In genomic region chr17:40524243-40524965, GRCh38 we compare ENCODE assay signal across 28 cellular contexts. TPM values are rescaled to one million over a fixed set of nuclear protein-coding genes. Genes with fewer than 3 reads are reported as not detected.
DNase-seq lines count a peak whose midpoint lies in the region; ATAC-seq, FAIRE-seq and TF ChIP-seq lines count a peak whose summit lies in the region.
"Had no signal": no experiment of that assay in that cellular context is flagged by ENCODE, and none has a peak within 500 bp of the region (broad histone marks: within the 10 kb centered on the region; RNA-seq: fewer than 3 reads in every experiment).

No MANE protein-coding gene starts in this region.

- no peak overlapping the region for H2AFZ ChIP-seq in HepG2 (ENCODE audit: low read length)

- whole genome bisulfite sequencing in HepG2 (ENCODE audit: low lambda C conversion rate) = 16% methylated on average over 3 of the region's 3 CpGs
- WGBS in right lobe of liver (ENCODE audit: insufficient coverage, low coverage, low lambda C conversion rate, missing lambda C conversion rate) = 76% methylated on average over 3 of the region's 3 CpGs
- 66 to 72% methylated on average over 3 of the region's 3 CpGs for WGBS in upper lobe of left lung, 2 donors

- H3K9ac ChIP-seq in HepG2 (ENCODE audit: insufficient read depth, low read depth, low read length) (no peak overlapping the region), adipocyte (ENCODE audit: low read length) (no peak overlapping the region)
- H3K9ac ChIP-seq: SK-N-SH had no signal

- no peak overlapping the region for H3K4me3 Mint-ChIP-seq in HFFc6
- H3K4me3 Mint-ChIP-seq: activated naive CD4-positive, alpha-beta T cell treated with anti-CD3 and anti-CD28 coated beads, Interleukin-2, amount 10 ng/mL, durations not matched to agents 7 days and 5 days; activated T-cell treated with anti-CD3 and anti-CD28 coated beads, Interleukin-2, amount 50 U/mL, for 4 hours had no signal

- TF ChIP-seq POLR2A in HepG2 (IDR thresholded peaks at IDR 0.05; ENCODE audit: insufficient read depth in 1 of 2, low read depth in 2 of 2, low read length in 2 of 2) (no peak), right lobe of liver (IDR thresholded peaks at IDR 0.05) (no peak), upper lobe of left lung (IDR thresholded peaks at IDR 0.05) (no peak)

- intact Hi-C loops in HepG2 (cut with micrococcal nuclease; ENCODE audit: unreplicated experiment) = no loop called here
- intact Hi-C loops in right lobe of liver (cut with DNase I) = no loop called here

- peak; percentile 53 for FAIRE-seq in HepG2 (lab: Jason Lieb, UNC)
- FAIRE-seq: G401.6 had no signal

- ATAC-seq in HepG2 = peak; percentile 32; the same call in 1 of the 3 replicates
- ATAC-seq in right lobe of liver = no peak
- no peak for ATAC-seq in foreskin keratinocyte
- ATAC-seq in upper lobe of left lung (ENCODE audit: low FRiP score in 2 of 2) = no peak
- no peak for ATAC-seq in GM19452 (IDR thresholded peaks at IDR 0.05; ENCODE audit: unreplicated experiment)
- no peak for ATAC-seq in HG02588 (IDR thresholded peaks at IDR 0.05; ENCODE audit: unreplicated experiment)
- ATAC-seq: activated T-cell treated with anti-CD3 and anti-CD28 coated beads, Interleukin-2, amount 50 U/mL, for 4 hours; left lobe of liver had no signal

- H3K27ac ChIP-seq in HepG2 (ENCODE audit: extremely low read length, insufficient read depth, low read length) (no peak overlapping the region), right lobe of liver (no peak overlapping the region), foreskin keratinocyte (peak overlapping the region; percentile 8), upper lobe of left lung (no peak overlapping the region)
- H3K27ac ChIP-seq: colonic mucosa, esophagus muscularis mucosa, neutrophil, stomach, transverse colon had no signal

- H3K27me3 ChIP-seq in HepG2 (ENCODE audit: control insufficient read depth in 1 of 2, insufficient read depth in 2 of 2, low read length in 2 of 2) (no peaks in the 10 kb centered on the region), right lobe of liver (no peaks in the 10 kb centered on the region), adipocyte (replicated peaks; ENCODE audit: control insufficient read depth, insufficient read depth, low read length) (no peaks in the 10 kb centered on the region), foreskin keratinocyte (no peaks in the 10 kb centered on the region), upper lobe of left lung (no peaks in the 10 kb centered on the region)
- H3K27me3 ChIP-seq: colonic mucosa, esophagus muscularis mucosa, transverse colon had no signal

- H3K4me2 ChIP-seq in HepG2 (ENCODE audit: low read depth, low read length) = peak overlapping the region; percentile 28
- H3K4me2 ChIP-seq: SK-N-SH had no signal

- no peaks in the 10 kb centered on the region for H3K36me3 ChIP-seq in HepG2 (replicated peaks in 1 of 2; ENCODE audit: control insufficient read depth in 1 of 2, insufficient read depth in 2 of 2, low read length in 2 of 2)
- H3K36me3 ChIP-seq in right lobe of liver = no peaks in the 10 kb centered on the region
- H3K36me3 ChIP-seq in adipocyte (ENCODE audit: control insufficient read depth, insufficient read depth, low read length, severe bottlenecking) = no peaks in the 10 kb centered on the region
- H3K36me3 ChIP-seq in upper lobe of left lung = no peaks in the 10 kb centered on the region
- H3K36me3 ChIP-seq: colonic mucosa, esophagus muscularis mucosa, neutrophil, stomach, transverse colon had no signal

- no TSS peak for BruUV-seq in HepG2 (replicated peaks; lab: Mats Ljungman, UMichigan)

- no peak overlapping the region for H3K27ac Mint-ChIP-seq in HFFc6
- H3K27ac Mint-ChIP-seq: activated naive CD4-positive, alpha-beta T cell treated with anti-CD3 and anti-CD28 coated beads, Interleukin-2, amount 10 ng/mL, durations not matched to agents 7 days and 5 days had no signal

- H3K4me1 Mint-ChIP-seq in HFFc6 (ENCODE audit: low read depth) = peaks cover 32% of the 10 kb centered on the region

- H3K9me3 Mint-ChIP-seq in HFFc6 = peaks cover 24% of the 10 kb centered on the region

- H3K36me3 Mint-ChIP-seq in HFFc6 (ENCODE audit: low read depth) = peaks cover 22% of the 10 kb centered on the region

- TF ChIP-seq RAD21 in HepG2 (CRISPR knock-in tag; IDR thresholded peaks at IDR 0.05) = no peak

- no peak for TF ChIP-seq CTCF in HepG2 (CRISPR knock-in tag; IDR thresholded peaks at IDR 0.05)
- TF ChIP-seq CTCF in right lobe of liver (IDR thresholded peaks at IDR 0.05) = no peak
- no peak for TF ChIP-seq CTCF in foreskin keratinocyte (conservative IDR thresholded peaks at IDR 0.05)
- TF ChIP-seq CTCF in upper lobe of left lung (IDR thresholded peaks at IDR 0.05) = no peak
- TF ChIP-seq CTCF in HFFc6 (IDR thresholded peaks at IDR 0.05) = no peak

- H4K20me1 ChIP-seq in HepG2 (ENCODE audit: insufficient read depth, low read length) = no peaks in the 10 kb centered on the region

- H3K4me3 ChIP-seq in HepG2 (replicated peaks in 1 of 3; ENCODE audit: insufficient read depth in 1 of 3, low read depth in 2 of 3, low read length in 3 of 3) (no peak overlapping the region; a peak in 1 of 6 replicates), right lobe of liver (no peak overlapping the region), adipocyte (ENCODE audit: low read length) (no peak overlapping the region), upper lobe of left lung (no peak overlapping the region)
- H3K4me3 ChIP-seq: colonic mucosa, esophagus muscularis mucosa, stomach, transverse colon had no signal

- H3K27me3 Mint-ChIP-seq in HFFc6 (ENCODE audit: insufficient read depth) = no peaks in the 10 kb centered on the region; the same call in 1 of the 2 replicates
- H3K27me3 Mint-ChIP-seq: activated naive CD4-positive, alpha-beta T cell treated with anti-CD3 and anti-CD28 coated beads, Interleukin-2, amount 10 ng/mL, durations not matched to agents 7 days and 5 days had no signal

- H3K79me2 ChIP-seq in HepG2 (ENCODE audit: insufficient read depth, low read length) = no peaks in the 10 kb centered on the region

- POLR2A ChIA-PET in HepG2 (lab: Yijun Ruan, JAX) = interaction anchor here (0.7 to 1.4 kb wide), 4 partner anchors 13 to 36 kb away, joined by 3 to 10 read pairs (median 4); no protein-coding TSS in a partner anchor

- CTCF ChIA-PET in HepG2 (lab: Yijun Ruan, JAX; ENCODE audit: low intra/inter-chr PET ratio, low total read pairs) = interaction anchor here (0.6 kb wide), 1 partner anchor 1120 kb away, joined by 3 read pairs; no protein-coding TSS in a partner anchor

- DNase-seq in HepG2 (ENCODE audit: low spot score) (peak; percentile 72), right lobe of liver (no peak), adipocyte (ENCODE audit: low read depth) (peak; percentile 39), foreskin keratinocyte (no peak), upper lobe of left lung (no peak), HFFc6 (no peak)
- DNase-seq: activated CD4-positive, alpha-beta T cell treated with anti-CD3 and anti-CD28 coated beads for 48 hours; activated naive CD4-positive, alpha-beta T cell treated with anti-CD3 and anti-CD28 coated beads, Interleukin-2, amount 10 ng/mL, durations not matched to agents 7 days and 5 days; activated T-cell treated with anti-CD3 and anti-CD28 coated beads, Interleukin-2, amount 50 U/mL, for 4 hours; colonic mucosa; effector memory CD4-positive, alpha-beta T cell; HCEC 1CT; mesendoderm; NCI-H1417 treated with DMSO at 0.1 percent for 48 hours; NCI-H2081; NCI-H446; NCI-H774; SK-N-SH; stomach; transverse colon had no signal

- TF ChIP-seq EP300 in HepG2 (IDR thresholded peaks at IDR 0.05; ENCODE audit: low read depth in 2 of 2, low read length in 2 of 2) (peak in 1 of 2 experiments; percentile 48; a peak in 1 of 4 replicates), HepG2 (CRISPR knock-in tag; IDR thresholded peaks at IDR 0.05; ENCODE audit: borderline replicate concordance) (no peak), upper lobe of left lung (IDR thresholded peaks at IDR 0.05) (no peak)

- H3K4me1 ChIP-seq in HepG2 (ENCODE audit: insufficient read depth, low read length) = peaks cover 41% of the 10 kb centered on the region
- H3K4me1 ChIP-seq in right lobe of liver = peaks cover 0 to 4% (median 0%) of the 10 kb centered on the region in 4 donors
- peaks cover 25% of the 10 kb centered on the region for H3K4me1 ChIP-seq in adipocyte (ENCODE audit: control insufficient read depth, insufficient read depth, low read length)
- peaks cover 31% of the 10 kb centered on the region for H3K4me1 ChIP-seq in foreskin keratinocyte
- no peaks in the 10 kb centered on the region for H3K4me1 ChIP-seq in upper lobe of left lung
- H3K4me1 ChIP-seq: colonic mucosa, stomach, transverse colon had no signal

- H3K9me3 ChIP-seq in HepG2 (ENCODE audit: low read length) (peaks cover 11% of the 10 kb centered on the region), right lobe of liver (no peaks in the 10 kb centered on the region), adipocyte (ENCODE audit: control insufficient read depth, low read length) (peaks cover 11% of the 10 kb centered on the region), upper lobe of left lung (no peaks in the 10 kb centered on the region)
- H3K9me3 ChIP-seq: colonic mucosa, neutrophil, transverse colon had no signal

- in situ Hi-C loops in HepG2 (cut with HindIII; ENCODE audit: extremely low pct_ligation_motif_present, low pct_unique_long_range_greater_than_20kb) = no loop called here

RNA-seq across cellular contexts. Expression of gene TNS4, which starts 23.0 kb away (rescaled TPM):
- total RNA-seq in HepG2 (2016; rRNA removed; fragmentation: Illumina TruSeq; extraction: Trizol) (0.58 TPM in 2 replicates), right lobe of liver (not detected), foreskin keratinocyte (285 and 352 TPM in 2 replicates), upper lobe of left lung (1 to 10 TPM in 4 of 6 donors, under 1 TPM in 1, not detected in 1; 0.54 to 5.1 (median 1.1) TPM)
- 0.18 and 0.20 TPM in 2 replicates for total RNA-seq in HepG2 (2016; cell fraction: cytosol; rRNA removed; fragmentation: Illumina TruSeq; extraction: Trizol; ENCODE audit: low read depth)
- 0.32 and 0.51 TPM in 2 replicates for total RNA-seq in HepG2 (2016; cell fraction: insoluble cytoplasmic fraction; rRNA removed; fragmentation: Illumina TruSeq; extraction: Trizol)
- 0.31 and 0.38 TPM in 2 replicates for total RNA-seq in HepG2 (2016; cell fraction: membrane; rRNA removed; fragmentation: Illumina TruSeq; extraction: Trizol)
- 0.37 and 1.3 TPM in 2 replicates for total RNA-seq in HepG2 (2016; cell fraction: nucleus; rRNA removed; fragmentation: Illumina TruSeq; extraction: Trizol)
- polyA plus RNA-seq in HepG2 (2011; rRNA removed) (1.7 and 2.1 TPM in 2 replicates), foreskin keratinocyte (271 and 305 TPM in 2 replicates)
- 0.69 and 1.3 TPM in 2 replicates for polyA plus RNA-seq in HepG2 (2011; cell fraction: cytosol; rRNA removed)
- 7.1 and 10.8 TPM in 2 replicates for polyA plus RNA-seq in HepG2 (2011; cell fraction: nucleus; rRNA removed)
- polyA plus RNA-seq in HepG2 (2012) = 0.37 and 0.42 TPM in 2 replicates
- polyA plus RNA-seq in HepG2 (2016; cell fraction: cytosol; fragmentation: Illumina TruSeq; extraction: Trizol; ENCODE audit: low read depth) = 0.20 and 0.22 TPM in 2 replicates
- polyA plus RNA-seq in HepG2 (2016; cell fraction: insoluble cytoplasmic fraction; fragmentation: Illumina TruSeq; extraction: Trizol; ENCODE audit: low read depth) = 1.3 and 2.3 TPM in 2 replicates
- polyA plus RNA-seq in HepG2 (2016; cell fraction: membrane; fragmentation: Illumina TruSeq; extraction: Trizol; ENCODE audit: low read depth) = 0.34 and 0.72 TPM in 2 replicates
- 4.4 and 6.8 TPM in 2 replicates for polyA plus RNA-seq in HepG2 (2016; cell fraction: nucleus; fragmentation: Illumina TruSeq; extraction: Trizol; ENCODE audit: insufficient read depth, low read depth)
- polyA minus RNA-seq in HepG2 (2011; rRNA and poly(A)+ RNA removed; ENCODE audit: low replicate concordance) = 7.4 and 24.1 TPM in 2 replicates
- 2.6 and 3.7 TPM in 2 replicates for polyA minus RNA-seq in HepG2 (2011; cell fraction: cytosol; rRNA and poly(A)+ RNA removed)
- polyA minus RNA-seq in HepG2 (2011; cell fraction: nucleus; rRNA and poly(A)+ RNA removed) = 4.0 and 6.1 TPM in 2 replicates
- total RNA-seq in HFFc6 (2021; fragmentation: NEBNext Ultra II Directional; extraction: Animal tissue kit (Norgen Biotek cat#: 25700)) = under 1 TPM in 1 of 6 experiments, not detected in 5; 0.17 TPM
- total RNA-seq: esophagus muscularis mucosa, myocyte, pulmonary artery endothelial cell had no signal
- polyA plus RNA-seq: SK-N-SH had no signal

RNA-seq across cellular contexts. Expression of gene CCR7, which starts 40.9 kb away (rescaled TPM):
- total RNA-seq in HepG2 (2016; rRNA removed; fragmentation: Illumina TruSeq; extraction: Trizol) (0.04 TPM in 1 of 2 replicates, not detected in the other), right lobe of liver (under 1 TPM in 4 of 6 experiments, not detected in 2; 0.12 to 0.58 (median 0.28) TPM), foreskin keratinocyte (not detected in 2 replicates), upper lobe of left lung (1 to 10 TPM in 3 of 6 donors, under 1 TPM in 1, not detected in 2; 0.30 to 2.8 (median 1.4) TPM)
- total RNA-seq in HepG2 (2016; cell fraction: cytosol; rRNA removed; fragmentation: Illumina TruSeq; extraction: Trizol; ENCODE audit: low read depth) = not detected in 2 replicates
- total RNA-seq in HepG2 (2016; cell fraction: insoluble cytoplasmic fraction; rRNA removed; fragmentation: Illumina TruSeq; extraction: Trizol) = 0.09 TPM in 1 of 2 replicates, not detected in the other
- not detected in 2 replicates for total RNA-seq in HepG2 (2016; cell fraction: membrane; rRNA removed; fragmentation: Illumina TruSeq; extraction: Trizol)
- not detected in 2 replicates for total RNA-seq in HepG2 (2016; cell fraction: nucleus; rRNA removed; fragmentation: Illumina TruSeq; extraction: Trizol)
- polyA plus RNA-seq in HepG2 (2011; rRNA removed) (0.53 and 0.55 TPM in 2 replicates), foreskin keratinocyte (not detected in 2 replicates)
- 0.59 and 0.70 TPM in 2 replicates for polyA plus RNA-seq in HepG2 (2011; cell fraction: cytosol; rRNA removed)
- 0.31 and 1.1 TPM in 2 replicates for polyA plus RNA-seq in HepG2 (2011; cell fraction: nucleus; rRNA removed)
- polyA plus RNA-seq in HepG2 (2012) = 1.1 and 1.5 TPM in 2 replicates
- polyA plus RNA-seq in HepG2 (2016; cell fraction: cytosol; fragmentation: Illumina TruSeq; extraction: Trizol; ENCODE audit: low read depth) = not detected in 2 replicates
- not detected in 2 replicates for polyA plus RNA-seq in HepG2 (2016; cell fraction: insoluble cytoplasmic fraction; fragmentation: Illumina TruSeq; extraction: Trizol; ENCODE audit: low read depth)
- polyA plus RNA-seq in HepG2 (2016; cell fraction: membrane; fragmentation: Illumina TruSeq; extraction: Trizol; ENCODE audit: low read depth) = not detected in 2 replicates
- not detected in 2 replicates for polyA plus RNA-seq in HepG2 (2016; cell fraction: nucleus; fragmentation: Illumina TruSeq; extraction: Trizol; ENCODE audit: insufficient read depth, low read depth)
- 1.4 and 3.5 TPM in 2 replicates for polyA minus RNA-seq in HepG2 (2011; rRNA and poly(A)+ RNA removed; ENCODE audit: low replicate concordance)
- 0.40 TPM in 1 of 2 replicates, not detected in the other for polyA minus RNA-seq in HepG2 (2011; cell fraction: cytosol; rRNA and poly(A)+ RNA removed)
- 0.37 TPM in 1 of 2 replicates, not detected in the other for polyA minus RNA-seq in HepG2 (2011; cell fraction: nucleus; rRNA and poly(A)+ RNA removed)
- not detected for total RNA-seq in HFFc6 (2021; fragmentation: NEBNext Ultra II Directional; extraction: Animal tissue kit (Norgen Biotek cat#: 25700))
- total RNA-seq: myocyte, pulmonary artery endothelial cell had no signal
- polyA plus RNA-seq: SK-N-SH had no signal

Comparison
In these comparisons a context has a peak if more than half of its experiments do, and no peak if none do; other contexts are left out.
1. DNase-seq: peak in HepG2 (single experiment) and adipocyte (single experiment); none in right lobe of liver (0 of 3), foreskin keratinocyte (0 of 2), upper lobe of left lung (0 of 2) and HFFc6 (single experiment).
2. RNA of gene TNS4, which starts 23.0 kb away (total RNA-seq): 285 to 352 TPM in foreskin keratinocyte; 0.54 to 5.1 TPM in upper lobe of left lung, 0.18 to 1.3 TPM in HepG2, 0.17 TPM in HFFc6 and not detected in right lobe of liver; every median in the first group is over 10 times any median in the second.